In the genomic region with DNA sequence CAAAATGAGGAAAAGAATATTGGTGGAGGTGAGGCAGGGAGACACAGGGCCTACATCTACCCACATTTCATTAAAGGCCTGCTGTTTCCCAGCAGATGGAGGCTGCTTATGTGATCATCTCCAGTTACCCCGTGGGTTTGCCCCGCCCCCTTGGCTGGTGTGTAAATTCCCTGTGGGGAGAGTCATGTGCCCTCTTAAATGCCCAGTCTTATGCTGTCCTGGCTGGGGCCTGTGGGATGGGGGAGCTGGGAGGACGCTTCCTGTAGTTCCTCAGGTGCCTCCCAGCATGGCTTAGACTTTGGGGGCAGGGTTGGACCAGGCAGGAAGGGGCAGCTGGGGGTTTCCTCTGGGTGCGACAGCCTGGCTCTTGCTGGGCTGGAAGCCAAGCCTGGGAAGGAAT, we compare ENCODE assay signal across 8 cellular contexts. TPM values are rescaled to one million over a fixed set of nuclear protein-coding genes. Genes with fewer than 3 reads are reported as not detected.
DNase-seq lines count a peak whose midpoint lies in the region; ATAC-seq and TF ChIP-seq lines count a peak whose summit lies in the region.

No MANE protein-coding gene starts in this region.

- H3K27me3 Mint-ChIP-seq in Calu3 (ENCODE audit: unreplicated experiment), result no peaks in the 10 kb centered on the region

- H2AFZ ChIP-seq in Loucy (ENCODE audit: low read length), result peak overlapping the region; percentile 4; the same call in 1 of the 2 replicates

- H3K4me1 ChIP-seq in Loucy (ENCODE audit: insufficient read depth, low read length, poor library complexity, severe bottlenecking) (peaks cover 52% of the 10 kb centered on the region), adipocyte (ENCODE audit: control insufficient read depth, insufficient read depth, low read length) (peaks cover 8% of the 10 kb centered on the region), subcutaneous abdominal adipose tissue (ENCODE audit: control insufficient read depth in 5 of 5, insufficient read depth in 5 of 5, low read length in 5 of 5) (peaks cover 3 to 23% (median 16%) of the 10 kb centered on the region in 5 donors)

- peaks cover 7% of the 10 kb centered on the region for H3K36me3 Mint-ChIP-seq in Calu3 (ENCODE audit: insufficient read depth, unreplicated experiment)

- H3K4me3 Mint-ChIP-seq in Calu3 (ENCODE audit: low read depth, unreplicated experiment), result no peak overlapping the region

- peak overlapping the region; percentile 68 for H3K27ac ChIP-seq in subcutaneous abdominal adipose tissue (ENCODE audit: low read depth, low read length)

- peaks cover 69% of the 10 kb centered on the region for H3K4me1 Mint-ChIP-seq in Calu3 (ENCODE audit: low read depth, unreplicated experiment)

- intact Hi-C loops in Calu3 (cut with micrococcal nuclease; ENCODE audit: unreplicated experiment), result no loop called here

- H3K9me3 ChIP-seq in Loucy (ENCODE audit: insufficient read depth, low read depth, low read length), result no peaks in the 10 kb centered on the region
- H3K9me3 ChIP-seq in adipocyte (ENCODE audit: control insufficient read depth, low read length), result peaks cover 10% of the 10 kb centered on the region
- H3K9me3 ChIP-seq in subcutaneous abdominal adipose tissue (ENCODE audit: control insufficient read depth in 5 of 5, low read length in 5 of 5), result peaks cover 2 to 7% (median 4%) of the 10 kb centered on the region in 5 donors

- H3K27me3 ChIP-seq in Loucy (ENCODE audit: insufficient read depth, low read length, poor library complexity, severe bottlenecking), result no peaks in the 10 kb centered on the region
- H3K27me3 ChIP-seq in adipocyte (replicated peaks; ENCODE audit: control insufficient read depth, insufficient read depth, low read length), result no peaks in the 10 kb centered on the region
- H3K27me3 ChIP-seq in subcutaneous abdominal adipose tissue (ENCODE audit: control insufficient read depth in 5 of 5, insufficient read depth in 4 of 5, low read length in 5 of 5), result peaks cover 0 to 4% (median 0%) of the 10 kb centered on the region in 5 donors

- peak overlapping the region; percentile 96 for H3K27ac Mint-ChIP-seq in Calu3 (ENCODE audit: unreplicated experiment)

- peak; percentile 88 for DNase-seq in Calu3
- peak; percentile 78 for DNase-seq in adipocyte (ENCODE audit: low read depth)
- peak; percentile 46 for DNase-seq in iPS-NIHi11 (ENCODE audit: low spot score)

- TF ChIP-seq CTCF in Calu3 (IDR thresholded peaks at IDR 0.05; ENCODE audit: unreplicated experiment), result no peak
- no peak for TF ChIP-seq CTCF in Loucy (conservative IDR thresholded peaks at IDR 0.05; ENCODE audit: low read length)

- BruUV-seq in Calu3 (replicated peaks; lab: Mats Ljungman, UMichigan), result no TSS peak

- H4K20me1 ChIP-seq in Loucy (ENCODE audit: insufficient read depth, low read length, poor library complexity, severe bottlenecking), result no peaks in the 10 kb centered on the region

- ATAC-seq in GM19463 (IDR thresholded peaks at IDR 0.05; ENCODE audit: unreplicated experiment) (no peak), HG02970 (IDR thresholded peaks at IDR 0.05; ENCODE audit: low FRiP score, unreplicated experiment) (no peak), GM19035 (IDR thresholded peaks at IDR 0.05; ENCODE audit: unreplicated experiment) (no peak)

- H3K4me3 ChIP-seq in Loucy (ENCODE audit: low read length, poor library complexity, severe bottlenecking), result peak overlapping the region; percentile 1
- H3K4me3 ChIP-seq in adipocyte (ENCODE audit: low read length), result no peak overlapping the region
- no peak overlapping the region for H3K4me3 ChIP-seq in subcutaneous abdominal adipose tissue (ENCODE audit: low read depth in 1 of 5, low read length in 5 of 5)

- H3K4me2 ChIP-seq in Loucy (ENCODE audit: low read depth, low read length, poor library complexity, severe bottlenecking), result peak overlapping the region; percentile 70

- H3K79me2 ChIP-seq in Loucy (ENCODE audit: insufficient read depth, low read length), result no peaks in the 10 kb centered on the region

- H3K36me3 ChIP-seq in Loucy (ENCODE audit: insufficient read depth, low read length) (no peaks in the 10 kb centered on the region), adipocyte (ENCODE audit: control insufficient read depth, insufficient read depth, low read length, severe bottlenecking) (no peaks in the 10 kb centered on the region), subcutaneous abdominal adipose tissue (ENCODE audit: control insufficient read depth in 5 of 5, insufficient read depth in 5 of 5, low read length in 5 of 5) (no peaks in the 10 kb centered on the region)

- CTCF ChIA-PET in Calu3 (lab: Charles Lee), result interaction anchor here (0.5 to 1.7 kb wide), 6 partner anchors 10 to 73 kb away, joined by 3 to 7 read pairs (median 6); a partner anchor contains a TSS

- peaks cover 7% of the 10 kb centered on the region; the same call in 1 of the 2 replicates for H3F3A ChIP-seq in Loucy (ENCODE audit: low read depth)

- H3K9ac ChIP-seq in Loucy (ENCODE audit: low read depth, low read length, poor library complexity, severe bottlenecking) (peak overlapping the region; percentile 60), adipocyte (ENCODE audit: low read length) (no peak overlapping the region), subcutaneous abdominal adipose tissue (ENCODE audit: low read length in 5 of 5) (peak overlapping the region in 3 of 5 donors; percentile 5 to 68 (median 60))

- H3K9me3 Mint-ChIP-seq in Calu3 (ENCODE audit: low read depth, unreplicated experiment), result no peaks in the 10 kb centered on the region

- H3K9me2 ChIP-seq in Loucy (replicated peaks; ENCODE audit: low read depth, low read length), result no peaks in the 10 kb centered on the region

RNA-seq across cellular contexts. Expression of a gene that starts 15.5 kb away (rescaled TPM):
- total RNA-seq in Calu3 (2022), result 81.2 and 85.2 TPM in 2 replicates
